ENCODE assay signal across 15 cellular contexts in genomic region chr10:96708456-96708855, GRCh38. TPM values are rescaled to one million over a fixed set of nuclear protein-coding genes. Genes with fewer than 3 reads are reported as not detected.
DNase-seq lines count a peak whose midpoint lies in the region; ATAC-seq and TF ChIP-seq lines count a peak whose summit lies in the region.
"Had no signal": no experiment of that assay in that cellular context is flagged by ENCODE, and none has a peak within 500 bp of the region (broad histone marks: within the 10 kb centered on the region; RNA-seq: fewer than 3 reads in every experiment).

No MANE protein-coding gene starts in this region.

- no peak for DNase-seq in Right ventricle myocardium superior
- no peak for DNase-seq in cardiac septum (ENCODE audit: low spot score)
- DNase-seq in Peyer's patch = no peak
- DNase-seq in left lobe of liver (ENCODE audit: low spot score) = no peak
- DNase-seq in upper lobe of left lung = no peak
- DNase-seq in NK-92 treated with Interleukin-12 subunit alpha and Interleukin-12 subunit beta, amount 100 ng/mL, for 24 hours (lab: John Stamatoyannopoulos, UW) = no peak
- no peak for DNase-seq in neural progenitor cell (ENCODE audit: low spot score)
- DNase-seq: central memory CD4-positive, alpha-beta T cell; islet precursor cell; NCI-H524 treated with DMSO at 0.1 percent for 48 hours; nephron progenitor cell; SHP77 treated with DMSO at 0.1 percent for 48 hours had no signal

- intact Hi-C loops in Right ventricle myocardium superior (cut with DNase I) (no loop called here), cardiac septum (cut with DNase I) (no loop called here)

- H3K36me3 ChIP-seq in Peyer's patch (no peaks in the 10 kb centered on the region), upper lobe of left lung (no peaks in the 10 kb centered on the region), neural progenitor cell (no peaks in the 10 kb centered on the region)
- H3K36me3 ChIP-seq: gastroesophageal sphincter had no signal

- H4K20me1 ChIP-seq in neural progenitor cell (ENCODE audit: low read depth) = no peaks in the 10 kb centered on the region

- TF ChIP-seq CTCF in Peyer's patch (IDR thresholded peaks at IDR 0.05) (no peak), upper lobe of left lung (IDR thresholded peaks at IDR 0.05) (no peak), neural progenitor cell (IDR thresholded peaks at IDR 0.05) (no peak)

- H3K27me3 Mint-ChIP-seq in neural progenitor cell (ENCODE audit: insufficient read depth, low read depth) = no peaks in the 10 kb centered on the region

- no peaks in the 10 kb centered on the region for H3K9me3 Mint-ChIP-seq in neural progenitor cell
- H3K9me3 Mint-ChIP-seq: activated naive CD4-positive, alpha-beta T cell treated with anti-CD3 and anti-CD28 coated beads, Interleukin-2, amount 50 U/mL, for 72 hours; nephron progenitor cell had no signal

- H3K79me2 ChIP-seq in neural progenitor cell (ENCODE audit: low read depth) = no peaks in the 10 kb centered on the region

- no peaks in the 10 kb centered on the region for H3K36me3 Mint-ChIP-seq in neural progenitor cell
- H3K36me3 Mint-ChIP-seq: activated naive CD4-positive, alpha-beta T cell treated with anti-CD3 and anti-CD28 coated beads, Interleukin-2, amount 50 U/mL, for 72 hours had no signal

- no peak overlapping the region for H3K27ac Mint-ChIP-seq in neural progenitor cell
- H3K27ac Mint-ChIP-seq: activated naive CD4-positive, alpha-beta T cell treated with anti-CD3 and anti-CD28 coated beads, Interleukin-2, amount 50 U/mL, for 72 hours; nephron progenitor cell had no signal

- H3K4me2 ChIP-seq in neural progenitor cell = no peak overlapping the region

- no peaks in the 10 kb centered on the region for H3K27me3 ChIP-seq in Peyer's patch
- H3K27me3 ChIP-seq in upper lobe of left lung = no peaks in the 10 kb centered on the region
- no peaks in the 10 kb centered on the region for H3K27me3 ChIP-seq in neural progenitor cell

- no peaks in the 10 kb centered on the region for H3K4me1 Mint-ChIP-seq in neural progenitor cell

- no peak overlapping the region for H3K9ac ChIP-seq in neural progenitor cell

- H3K4me3 Mint-ChIP-seq in neural progenitor cell = no peak overlapping the region
- H3K4me3 Mint-ChIP-seq: nephron progenitor cell had no signal

- H3K9me3 ChIP-seq in Peyer's patch (no peaks in the 10 kb centered on the region), upper lobe of left lung (no peaks in the 10 kb centered on the region), neural progenitor cell (ENCODE audit: low read depth) (no peaks in the 10 kb centered on the region)
- H3K9me3 ChIP-seq: gastroesophageal sphincter had no signal

- TF ChIP-seq POLR2A in Peyer's patch (IDR thresholded peaks at IDR 0.05) = no peak
- TF ChIP-seq POLR2A in upper lobe of left lung (IDR thresholded peaks at IDR 0.05) = no peak

- H3F3A ChIP-seq in neural progenitor cell (ENCODE audit: low read depth) = no peaks in the 10 kb centered on the region

- H3K4me3 ChIP-seq in Peyer's patch = no peak overlapping the region
- no peak overlapping the region for H3K4me3 ChIP-seq in upper lobe of left lung
- H3K4me3 ChIP-seq in neural progenitor cell = no peak overlapping the region
- H3K4me3 ChIP-seq: gastroesophageal sphincter had no signal

- H3K4me1 ChIP-seq in Peyer's patch = peaks cover 0 to 6% (median 0%) of the 10 kb centered on the region in 4 donors
- peaks cover 0 to 6% (median 0%) of the 10 kb centered on the region in 4 donors for H3K4me1 ChIP-seq in upper lobe of left lung
- H3K4me1 ChIP-seq in neural progenitor cell = no peaks in the 10 kb centered on the region
- H3K4me1 ChIP-seq: gastroesophageal sphincter had no signal

- WGBS in upper lobe of left lung, 2 donors = 68 to 79% methylated on average over 7 of the region's 7 CpGs

- H2AFZ ChIP-seq in neural progenitor cell (replicated peaks) = no peak overlapping the region

- no peak for TF ChIP-seq EP300 in upper lobe of left lung (IDR thresholded peaks at IDR 0.05)

- ATAC-seq in Right ventricle myocardium superior (ENCODE audit: poor library complexity) (peak; percentile 39), left lobe of liver (peak; percentile 46), upper lobe of left lung (ENCODE audit: low FRiP score in 2 of 2) (peak; percentile 49 to 85), GM19397 (IDR thresholded peaks at IDR 0.05; ENCODE audit: unreplicated experiment) (no peak)
- ATAC-seq: activated naive CD4-positive, alpha-beta T cell treated with anti-CD3 and anti-CD28 coated beads, Interleukin-2, amount 50 U/mL, for 72 hours; gastroesophageal sphincter had no signal

- H3K27ac ChIP-seq in Peyer's patch (peak overlapping the region in 3 of 4 donors; percentile 26 to 70 (median 53)), upper lobe of left lung (peak overlapping the region; percentile 55 to 84 (median 64)), neural progenitor cell (no peak overlapping the region)
- H3K27ac ChIP-seq: gastroesophageal sphincter had no signal

RNA-seq across cellular contexts. Expression of gene PIK3AP1, which starts 11.9 kb away (rescaled TPM):
- total RNA-seq in Right ventricle myocardium superior (6.9 TPM), cardiac septum (2.8 TPM), Peyer's patch (100 to 1,000 TPM in 1 of 4 donors, 10 to 100 TPM in 2, 1 to 10 TPM in 1; 5.8 to 111 (median 13.4) TPM), left lobe of liver (35.7 TPM), upper lobe of left lung (10 to 100 TPM; 22.0 to 64.8 (median 34.6) TPM), neural progenitor cell (ENCODE audit: low replicate concordance) (1.7 and 3.8 TPM in 2 replicates)
